ENCODE assay signal across 27 cellular contexts in genomic region chr2:40997362-40997761, GRCh38.
"Had no signal": no experiment of that assay in that cellular context is flagged by ENCODE, and none has a peak within 500 bp of the region (broad histone marks: within the 10 kb centered on the region; RNA-seq: fewer than 3 reads in every experiment).

No MANE protein-coding gene starts in this region.

- H3K9me3 ChIP-seq: stomach, suprapubic skin, testis, thoracic aorta, thyroid gland, tibial artery, tibial nerve, transverse colon, upper lobe of left lung, upper lobe of right lung, uterus, vagina had no signal

- DNase-seq: stimulated activated CD4-positive, alpha-beta T cell treated with anti-CD3 and anti-CD28 coated beads, Interleukin-2, amount 100 ng/mL, for 48 hours; stimulated activated CD4-positive, alpha-beta T cell treated with anti-CD3 and anti-CD28 coated beads, Interleukin-4, amount 100 ng/mL, for 1 hour; stimulated activated CD4-positive, alpha-beta T cell treated with anti-CD3 and anti-CD28 coated beads, Interleukin-4, amount 100 ng/mL, for 24 hours; stimulated activated CD4-positive, alpha-beta T cell treated with anti-CD3 and anti-CD28 coated beads, Interleukin-4, amount 100 ng/mL, for 4 hours; stimulated activated CD8-positive, alpha-beta memory T cell treated with anti-CD3 and anti-CD28 coated beads, Interleukin-4, amount 100 ng/mL, for 48 hours; stimulated activated naive B cell treated with anti-CD40 and anti-IgM and Interleukin-4, amounts not matched to agents 10 μg/mL and 1 μg/mL and 100 μg/mL, for 72 hours; stimulated activated naive CD4-positive, alpha-beta T cell; stimulated activated naive CD4-positive, alpha-beta T cell treated with Interleukin-2 at 50 U/mL for 16 hours; stimulated activated naive CD8-positive, alpha-beta T cell treated with anti-CD3 and anti-CD28 coated beads, Interleukin-15, amount 100 ng/mL, for 72 hours; stimulated activated naive CD8-positive, alpha-beta T cell treated with anti-CD3 and anti-CD28 coated beads, Interleukin-15, Interleukin-2, amounts not matched to agents 100 U/mL and 50 U/mL, for 24 hours; stomach; substantia nigra; testis; thyroid gland; tibial artery; transverse colon; trophoblast cell; upper lobe of left lung; upper lobe of right lung; uterus had no signal

- H3K4me3 ChIP-seq: stomach, suprapubic skin, testis, thoracic aorta, thyroid gland, tibial artery, tibial nerve, transverse colon, upper lobe of left lung, upper lobe of right lung, uterus, vagina had no signal

- H3K36me3 ChIP-seq: stomach, suprapubic skin, thoracic aorta, thyroid gland, tibial artery, tibial nerve, transverse colon, upper lobe of left lung, upper lobe of right lung, uterus, vagina had no signal

- H3K27ac ChIP-seq: stomach, suprapubic skin, testis, thoracic aorta, thyroid gland, tibial artery, tibial nerve, transverse colon, upper lobe of left lung, upper lobe of right lung, uterus, vagina had no signal

- H3K27me3 ChIP-seq: stomach, suprapubic skin, testis, thyroid gland, tibial artery, tibial nerve, transverse colon, upper lobe of left lung, upper lobe of right lung, uterus, vagina had no signal

- H3K4me1 ChIP-seq: stomach, suprapubic skin, testis, thyroid gland, tibial artery, tibial nerve, transverse colon, upper lobe of left lung, upper lobe of right lung, uterus, vagina had no signal

- ATAC-seq: stimulated activated effector memory CD8-positive, alpha-beta T cell treated with anti-CD3 and anti-CD28 coated beads, Interleukin-12 subunit alpha, Interleukin-12 subunit beta, amount 100 ng/mL, for 72 hours; stimulated activated memory B cell treated with anti-CD40 and anti-IgM and Interleukin-4, amounts not matched to agents 10 μg/mL and 1 μg/mL and 100 μg/mL, for 72 hours; stimulated activated naive B cell treated with anti-CD40 and anti-IgM and Interleukin-4, amounts not matched to agents 10 μg/mL and 1 μg/mL and 100 μg/mL, for 72 hours; stimulated activated naive CD8-positive, alpha-beta T cell treated with anti-CD3 and anti-CD28 coated beads, Interleukin-15, amount 100 ng/mL, for 72 hours; stimulated activated naive CD8-positive, alpha-beta T cell treated with anti-CD3 and anti-CD28 coated beads, Interleukin-15, Interleukin-2, amounts not matched to agents 100 U/mL and 50 U/mL, for 24 hours; upper lobe of right lung had no signal

- FAIRE-seq: urothelium cell line had no signal
